In genomic region chr7:123865517-123866117, GRCh38 we compare ENCODE assay signal across 8 cellular contexts. TPM values are rescaled to one million over a fixed set of nuclear protein-coding genes. Genes with fewer than 3 reads are reported as not detected.
A peak's percentile ranks its signal among the peaks of the same experiment; 100 is the strongest.
DNase-seq lines count a peak whose midpoint lies in the region; ATAC-seq and TF ChIP-seq lines count a peak whose summit lies in the region.

No MANE protein-coding gene starts in this region.

- ATAC-seq in GM18519 (IDR thresholded peaks at IDR 0.05; ENCODE audit: low FRiP score, unreplicated experiment) (peak; percentile 92), HG02970 (IDR thresholded peaks at IDR 0.05; ENCODE audit: low FRiP score, unreplicated experiment) (peak; percentile 81), naive B cell (ENCODE audit: low read depth in 2 of 2) (peak; percentile 38 to 50)
- peak; percentile 53 to 67 for ATAC-seq in activated CD4-positive, CD25-positive, alpha-beta regulatory T cell treated with anti-CD3 and anti-CD28 coated beads, Interleukin-2, amount 50 U/mL, for 24 hours
- ATAC-seq in stimulated activated memory B cell treated with anti-CD40 and anti-IgM and Interleukin-4, amounts not matched to agents 10 μg/mL and 1 μg/mL and 100 μg/mL, for 72 hours = no peak

- no peaks in the 10 kb centered on the region for H3K4me1 Mint-ChIP-seq in naive B cell
- H3K4me1 Mint-ChIP-seq in stimulated activated memory B cell treated with anti-CD40 and anti-IgM and Interleukin-4, amounts not matched to agents 10 μg/mL and 1 μg/mL and 100 μg/mL, for 72 hours = no peaks in the 10 kb centered on the region

- H3K27me3 Mint-ChIP-seq in naive B cell = peaks cover 0 to 11% (median 7%) of the 10 kb centered on the region in 3 donors
- H3K27me3 Mint-ChIP-seq in stimulated activated memory B cell treated with anti-CD40 and anti-IgM and Interleukin-4, amounts not matched to agents 10 μg/mL and 1 μg/mL and 100 μg/mL, for 72 hours = no peaks in the 10 kb centered on the region

- TF ChIP-seq CTCF in epithelial cell of proximal tubule (conservative IDR thresholded peaks at IDR 0.05; ENCODE audit: low read depth, low read length) = peak; percentile 74

- no peaks in the 10 kb centered on the region for H3K36me3 Mint-ChIP-seq in naive B cell
- H3K36me3 Mint-ChIP-seq in stimulated activated memory B cell treated with anti-CD40 and anti-IgM and Interleukin-4, amounts not matched to agents 10 μg/mL and 1 μg/mL and 100 μg/mL, for 72 hours = no peaks in the 10 kb centered on the region

- H3K9me3 Mint-ChIP-seq in naive B cell = peaks cover 0 to 4% (median 0%) of the 10 kb centered on the region in 7 donors
- peaks cover 3% of the 10 kb centered on the region for H3K9me3 Mint-ChIP-seq in stimulated activated memory B cell treated with anti-CD40 and anti-IgM and Interleukin-4, amounts not matched to agents 10 μg/mL and 1 μg/mL and 100 μg/mL, for 72 hours

- no peak overlapping the region for H3K4me3 ChIP-seq in epithelial cell of proximal tubule (ENCODE audit: low read depth, low read length)

- DNase-seq in CD1c-positive myeloid dendritic cell (ENCODE audit: extremely low spot score) = peak; percentile 69
- DNase-seq in NCI-H1694 (lab: John Stamatoyannopoulos, UW) = peak; percentile 55
- DNase-seq in epithelial cell of proximal tubule (ENCODE audit: low read depth) = no peak
- peak; percentile 23 for DNase-seq in naive B cell

- no peak overlapping the region for H3K4me3 Mint-ChIP-seq in naive B cell
- H3K4me3 Mint-ChIP-seq in stimulated activated memory B cell treated with anti-CD40 and anti-IgM and Interleukin-4, amounts not matched to agents 10 μg/mL and 1 μg/mL and 100 μg/mL, for 72 hours = no peak overlapping the region

- peak overlapping the region in 1 of 6 donors; percentile 60 for H3K27ac Mint-ChIP-seq in naive B cell
- no peak overlapping the region for H3K27ac Mint-ChIP-seq in stimulated activated memory B cell treated with anti-CD40 and anti-IgM and Interleukin-4, amounts not matched to agents 10 μg/mL and 1 μg/mL and 100 μg/mL, for 72 hours

RNA-seq across cellular contexts. Expression of gene HYAL4, which starts 20.6 kb away (rescaled TPM):
- total RNA-seq in epithelial cell of proximal tubule = not detected in 2 replicates
- polyA plus RNA-seq in naive B cell (ENCODE audit: low read depth in 6 of 6) = not detected

RNA-seq across cellular contexts. Expression of gene SPAM1, which starts 59.4 kb away (rescaled TPM):
- total RNA-seq in epithelial cell of proximal tubule = not detected in 2 replicates
- polyA plus RNA-seq in naive B cell (ENCODE audit: low read depth in 6 of 6) = not detected
